ENCODE assay signal across 15 cellular contexts in genomic region chr2:25688236-25688635, GRCh38. TPM values are rescaled to one million over a fixed set of nuclear protein-coding genes. Genes with fewer than 3 reads are reported as not detected.
DNase-seq lines count a peak whose midpoint lies in the region; ATAC-seq lines count a peak whose summit lies in the region.
"Had no signal": no experiment of that assay in that cellular context is flagged by ENCODE, and none has a peak within 500 bp of the region (broad histone marks: within the 10 kb centered on the region; RNA-seq: fewer than 3 reads in every experiment).

No MANE protein-coding gene starts in this region.

- ATAC-seq in left lobe of liver (no peak), GM19397 (IDR thresholded peaks at IDR 0.05; ENCODE audit: unreplicated experiment) (no peak)
- ATAC-seq: CD8-positive, alpha-beta T cell had no signal

- DNase-seq in NCI-H1105 treated with DMSO at 0.1 percent for 48 hours (lab: John Stamatoyannopoulos, UW) (peak; percentile 17), NCI-H1105 (lab: John Stamatoyannopoulos, UW) (no peak), NCI-H146 treated with DMSO at 0.1 percent for 48 hours (lab: John Stamatoyannopoulos, UW; ENCODE audit: unreplicated experiment) (peak; percentile 36), left lobe of liver (ENCODE audit: low spot score) (peak; percentile 10), NCI-H1048 (lab: John Stamatoyannopoulos, UW) (no peak)
- DNase-seq: CD4-positive, CD25-positive, alpha-beta regulatory T cell; CD8-positive, alpha-beta T cell; DMS 273 treated with DMSO at 0.1 percent for 48 hours; DMS79; EL; GDM1; GM23248; H7; HCEC 1CT had no signal

RNA-seq across cellular contexts. Expression of gene DTNB, which starts 14.9 kb away (rescaled TPM):
- total RNA-seq in left lobe of liver, result 14.3 TPM

Comparison
In these comparisons a context has a peak if more than half of its experiments do, and no peak if none do; other contexts are left out.
1. DNase-seq: peak in NCI-H1105 treated with DMSO at 0.1 percent for 48 hours (single experiment), NCI-H146 treated with DMSO at 0.1 percent for 48 hours (single experiment) and left lobe of liver (single experiment); none in NCI-H1105 (single experiment) and NCI-H1048 (single experiment).